Comparison of ENCODE assay signal across 25 cellular contexts in genomic region chr1:88708011-88708410, GRCh38.
"Had no signal": no experiment of that assay in that cellular context is flagged by ENCODE, and none has a peak within 500 bp of the region (broad histone marks: within the 10 kb centered on the region; RNA-seq: fewer than 3 reads in every experiment).

No MANE protein-coding gene starts in this region.

- H3K4me3 ChIP-seq: ascending aorta, body of pancreas, MG63 had no signal

- ATAC-seq: activated naive CD4-positive, alpha-beta T cell treated with anti-CD3 and anti-CD28 coated beads, Interleukin-2, amount 50 U/mL, for 72 hours; activated naive CD8-positive, alpha-beta T cell treated with anti-CD3 and anti-CD28 coated beads, Interleukin-2, amount 50 U/mL, for 24 hours; activated T-cell treated with anti-CD3 and anti-CD28 coated beads, Interleukin-2, amount 50 U/mL, for 4 hours; body of pancreas had no signal

- DNase-seq: activated B cell treated with CpG ODN at 0.5 μM for 24 hours; activated CD4-positive, alpha-beta memory T cell treated with anti-CD3 and anti-CD28 coated beads for 36 hours; activated CD4-positive, alpha-beta T cell treated with anti-CD3 and anti-CD28 coated beads for 1 hour; activated CD4-positive, alpha-beta T cell treated with anti-CD3 and anti-CD28 coated beads, Interleukin-2, amount 10 ng/mL, durations not matched to agents 7 days and 5 days; activated CD8-positive, alpha-beta memory T cell treated with anti-CD3 and anti-CD28 coated beads for 24 hours; activated effector memory CD4-positive, alpha-beta T cell treated with anti-CD3 and anti-CD28 coated beads, Interleukin-2, amount 50 U/mL, for 16 hours; activated naive CD4-positive, alpha-beta T cell treated with Interleukin-2 at 50 U/mL for 16 hours; activated naive CD8-positive, alpha-beta T cell treated with anti-CD3 and anti-CD28 coated beads, Interleukin-2, amount 50 U/mL, for 24 hours; activated T-cell treated with anti-CD3 and anti-CD28 coated beads, Interleukin-2, amount 50 U/mL, for 4 hours; amniotic stem cell; body of pancreas; MG63; MV-4-11; NCI-H1092 treated with DMSO at 0.1 percent for 48 hours; NCI-H1436; NCI-H187; NCI-H2081; NCI-H446 treated with DMSO at 0.1 percent for 48 hours; NCI-H526 treated with DMSO at 0.1 percent for 48 hours; NCI-H82; SHP77 treated with DMSO at 0.1 percent for 48 hours; T-helper 2 cell; T1000 had no signal
